ENCODE assay signal across 26 cellular contexts in genomic region chr6:138948028-138948427, GRCh38. TPM values are rescaled to one million over a fixed set of nuclear protein-coding genes. Genes with fewer than 3 reads are reported as not detected.
DNase-seq lines count a peak whose midpoint lies in the region; ATAC-seq and TF ChIP-seq lines count a peak whose summit lies in the region.
"Had no signal": no experiment of that assay in that cellular context is flagged by ENCODE, and none has a peak within 500 bp of the region (broad histone marks: within the 10 kb centered on the region; RNA-seq: fewer than 3 reads in every experiment).

No MANE protein-coding gene starts in this region.

- no peak for TF ChIP-seq CTCF in epithelial cell of esophagus (IDR thresholded peaks at IDR 0.05; ENCODE audit: insufficient read depth, low read depth, low read length, missing control alignments)

- H3K4me1 Mint-ChIP-seq in activated naive CD4-positive, alpha-beta T cell treated with anti-CD3 and anti-CD28 coated beads, Interleukin-2, amount 50 U/mL, for 24 hours: peaks cover 68% of the 10 kb centered on the region
- peaks cover 49 to 71% (median 66%) of the 10 kb centered on the region in 3 donors for H3K4me1 Mint-ChIP-seq in T-cell

- peak overlapping the region; percentile 79 for H3K27ac Mint-ChIP-seq in activated naive CD4-positive, alpha-beta T cell treated with anti-CD3 and anti-CD28 coated beads, Interleukin-2, amount 50 U/mL, for 24 hours
- H3K27ac Mint-ChIP-seq in T-cell: peak overlapping the region; percentile 3 to 16

- no peaks in the 10 kb centered on the region for H3K9me3 Mint-ChIP-seq in activated naive CD4-positive, alpha-beta T cell treated with anti-CD3 and anti-CD28 coated beads, Interleukin-2, amount 50 U/mL, for 24 hours
- H3K9me3 Mint-ChIP-seq in T-cell: no peaks in the 10 kb centered on the region
- H3K9me3 Mint-ChIP-seq: nephron progenitor cell had no signal

- POLR2A ChIA-PET in T-cell (lab: Charles Lee): no interaction called here

- no peak overlapping the region for H3K4me3 ChIP-seq in epithelial cell of esophagus (ENCODE audit: low read length)
- H3K4me3 ChIP-seq: colonic mucosa, heart left ventricle, lung, SJSA1, smooth muscle cell, upper lobe of left lung had no signal

- DNase-seq in activated naive CD4-positive, alpha-beta T cell (lab: John Stamatoyannopoulos, UW): no peak
- DNase-seq in T-cell (no peak), epithelial cell of esophagus (ENCODE audit: low read depth) (peak; percentile 17)
- DNase-seq: activated CD4-positive, alpha-beta T cell treated with anti-CD3 and anti-CD28 coated beads, Interleukin-2, amount 50 U/mL, for 1 hour; activated CD8-positive, alpha-beta memory T cell treated with anti-CD3 and anti-CD28 coated beads, Interleukin-2, amount 50 U/mL, for 4 hours; amygdala; colonic mucosa; effector CD8-positive, alpha-beta T cell; erythroblast; heart left ventricle; Kasumi-1; NCI-H1436 treated with DMSO at 0.1 percent for 48 hours; NCI-H2107; NCI-H748 treated with DMSO at 0.1 percent for 48 hours; nephron progenitor cell; RPMI8226; stimulated activated CD4-positive, alpha-beta T cell treated with anti-CD3 and anti-CD28 coated beads, Interleukin-1b, Interleukin-23, amount 100 ng/mL, for 48 hours; substantia nigra; upper lobe of left lung had no signal

- ATAC-seq in T-cell (replicated peaks in 1 of 4): no peak
- no peak for ATAC-seq in GM19463 (IDR thresholded peaks at IDR 0.05; ENCODE audit: unreplicated experiment)
- ATAC-seq in GM18868 (IDR thresholded peaks at IDR 0.05; ENCODE audit: unreplicated experiment): no peak
- ATAC-seq in HG02763 (IDR thresholded peaks at IDR 0.05; ENCODE audit: unreplicated experiment): no peak
- ATAC-seq: heart left ventricle had no signal

- CTCF ChIA-PET in T-cell (lab: Charles Lee): no interaction called here

- H3K36me3 Mint-ChIP-seq in activated naive CD4-positive, alpha-beta T cell treated with anti-CD3 and anti-CD28 coated beads, Interleukin-2, amount 50 U/mL, for 24 hours: peaks cover 17% of the 10 kb centered on the region
- peaks cover 28% of the 10 kb centered on the region for H3K36me3 Mint-ChIP-seq in T-cell

- H3K4me3 Mint-ChIP-seq in activated naive CD4-positive, alpha-beta T cell treated with anti-CD3 and anti-CD28 coated beads, Interleukin-2, amount 50 U/mL, for 24 hours: no peak overlapping the region
- H3K4me3 Mint-ChIP-seq in T-cell: no peak overlapping the region
- H3K4me3 Mint-ChIP-seq: nephron progenitor cell had no signal

- H3K27me3 Mint-ChIP-seq in activated naive CD4-positive, alpha-beta T cell treated with anti-CD3 and anti-CD28 coated beads, Interleukin-2, amount 50 U/mL, for 24 hours: no peaks in the 10 kb centered on the region
- H3K27me3 Mint-ChIP-seq in T-cell: no peaks in the 10 kb centered on the region

RNA-seq across cellular contexts. Expression of gene REPS1, which starts 40.0 kb away (rescaled TPM):
- 10 to 100 TPM; 43.6 to 71.3 (median 46.5) TPM for total RNA-seq in T-cell
